8 cellular contexts compared by ENCODE assay signal in genomic region chr7:66654275-66655112, GRCh38. TPM values are rescaled to one million over a fixed set of nuclear protein-coding genes. Genes with fewer than 3 reads are reported as not detected.
A peak's percentile ranks its signal among the peaks of the same experiment; 100 is the strongest.
DNase-seq lines count a peak whose midpoint lies in the region; ATAC-seq and TF ChIP-seq lines count a peak whose summit lies in the region.

No MANE protein-coding gene starts in this region.

- peak overlapping the region; percentile 94 for H3K27ac ChIP-seq in BLaER1
- peak overlapping the region; percentile 95 to 96 for H3K27ac ChIP-seq in coronary artery

- peaks cover 18% of the 10 kb centered on the region for H4K20me1 ChIP-seq in BLaER1

- no peak for TF ChIP-seq CTCF in coronary artery (IDR thresholded peaks at IDR 0.05)

- H3K9me3 ChIP-seq in BLaER1: peaks cover 15% of the 10 kb centered on the region; the same call in 1 of the 2 replicates

- ATAC-seq in GM19324 (IDR thresholded peaks at IDR 0.05; ENCODE audit: low FRiP score, unreplicated experiment) (peak; percentile 97), HG03460 (IDR thresholded peaks at IDR 0.05; ENCODE audit: unreplicated experiment) (peak; percentile 92)

- H3K4me1 Mint-ChIP-seq in activated CD4-positive, alpha-beta T cell treated with anti-CD3 and anti-CD28 coated beads, Interleukin-2, amount 10 ng/mL, durations not matched to agents 24 days and 14 days: peaks cover 22% of the 10 kb centered on the region

- peak overlapping the region; percentile 97 for H3K27ac Mint-ChIP-seq in activated CD4-positive, alpha-beta T cell treated with anti-CD3 and anti-CD28 coated beads, Interleukin-2, amount 10 ng/mL, durations not matched to agents 24 days and 14 days

- peak overlapping the region; percentile 97 for H3K4me3 Mint-ChIP-seq in activated CD4-positive, alpha-beta T cell treated with anti-CD3 and anti-CD28 coated beads, Interleukin-2, amount 10 ng/mL, durations not matched to agents 24 days and 14 days

- H3K36me3 ChIP-seq in BLaER1: peaks cover 16% of the 10 kb centered on the region; the same call in 1 of the 2 replicates

- H3K4me2 ChIP-seq in BLaER1: peak overlapping the region; percentile 89

- peak overlapping the region; percentile 86 for H3K4me3 ChIP-seq in BLaER1
- H3K4me3 ChIP-seq in coronary artery: peak overlapping the region; percentile 98

- H3K9ac ChIP-seq in BLaER1: peak overlapping the region; percentile 87

- H3K27me3 Mint-ChIP-seq in activated CD4-positive, alpha-beta T cell treated with anti-CD3 and anti-CD28 coated beads, Interleukin-2, amount 10 ng/mL, durations not matched to agents 24 days and 14 days: no peaks in the 10 kb centered on the region

- H3K27me3 ChIP-seq in BLaER1: no peaks in the 10 kb centered on the region

- intact Hi-C loops in activated CD4-positive, alpha-beta T cell treated with anti-CD3 and anti-CD28 coated beads, Interleukin-2, amount 10 ng/mL, durations not matched to agents 24 days and 14 days (cut with micrococcal nuclease): loop anchor here (1.0 to 10.0 kb wide), 8 partner anchors 26 to 540 kb away; partner anchors contain the start of genes CRCP, KCTD7, RABGEF1 and TMEM248

- no peaks in the 10 kb centered on the region for H3K9me3 Mint-ChIP-seq in activated CD4-positive, alpha-beta T cell treated with anti-CD3 and anti-CD28 coated beads, Interleukin-2, amount 10 ng/mL, durations not matched to agents 24 days and 14 days

- peaks cover 9% of the 10 kb centered on the region for H3K36me3 Mint-ChIP-seq in activated CD4-positive, alpha-beta T cell treated with anti-CD3 and anti-CD28 coated beads, Interleukin-2, amount 10 ng/mL, durations not matched to agents 24 days and 14 days (ENCODE audit: low read depth)

- peak; percentile 71 for DNase-seq in NCI-H524 treated with DMSO at 0.1 percent for 48 hours (lab: John Stamatoyannopoulos, UW)
- peak; percentile 100 for DNase-seq in activated CD4-positive, alpha-beta T cell treated with anti-CD3 and anti-CD28 coated beads, Interleukin-2, amount 10 ng/mL, durations not matched to agents 24 days and 14 days
- DNase-seq in coronary artery (ENCODE audit: low spot score): peak; percentile 99
- peak; percentile 99 for DNase-seq in left kidney (ENCODE audit: low read depth, low spot score)
- peak; percentile 97 for DNase-seq in stimulated activated CD4-positive, alpha-beta T cell treated with anti-CD3 and anti-CD28 coated beads, Interleukin-1b, Interleukin-23, amount 100 ng/mL, for 48 hours

- peaks cover 25% of the 10 kb centered on the region for H3K4me1 ChIP-seq in BLaER1

RNA-seq across cellular contexts. Expression of gene KCTD7, which starts 25.8 kb away (rescaled TPM):
- total RNA-seq in activated CD4-positive, alpha-beta T cell treated with anti-CD3 and anti-CD28 coated beads, Interleukin-2, amount 10 ng/mL, durations not matched to agents 24 days and 14 days: 8.9 and 9.2 TPM in 2 replicates

Comparison
In these comparisons a context has a peak if more than half of its experiments do, and no peak if none do; other contexts are left out.
1. Peak in every context shown above with its lines: DNase-seq, ATAC-seq, H3K4me3 ChIP-seq and H3K27ac ChIP-seq.